25 cellular contexts compared by ENCODE assay signal in genomic region chr17:55654821-55655220, GRCh38.
"Had no signal": no experiment of that assay in that cellular context is flagged by ENCODE, and none has a peak within 500 bp of the region (broad histone marks: within the 10 kb centered on the region; RNA-seq: fewer than 3 reads in every experiment).

No MANE protein-coding gene starts in this region.

- H3K27me3 ChIP-seq: heart left ventricle, left lung, ovary, tibial nerve, upper lobe of left lung had no signal

- H3K4me3 ChIP-seq: heart left ventricle, hepatocyte, left lung, lower lobe of right lung, ovary, smooth muscle cell, tibial nerve, upper lobe of left lung had no signal

- H3K4me1 ChIP-seq: left lung, lower lobe of right lung had no signal

- FAIRE-seq: keratinocyte had no signal

- ATAC-seq: heart left ventricle; left lung; lower lobe of right lung; natural killer cell treated with Interleukin-12 subunit alpha and Interleukin-12 subunit beta and Interleukin-15 and Interleukin-18, amount 100 ng/mL, for 72 hours; right cardiac atrium; stimulated activated memory B cell treated with anti-CD40 and anti-IgM and Interleukin-4, amounts not matched to agents 10 μg/mL and 1 μg/mL and 100 μg/mL, for 72 hours; stimulated activated naive CD8-positive, alpha-beta T cell treated with anti-CD3 and anti-CD28 coated beads, Interleukin-15, amount 100 ng/mL, for 72 hours had no signal

- H3K9me3 ChIP-seq: heart left ventricle, left lung, lower lobe of right lung, ovary, tibial nerve, upper lobe of left lung had no signal

- DNase-seq: heart left ventricle; kidney glomerular epithelial cell; left cardiac atrium; left lung; lower lobe of right lung; mammary epithelial cell; mesendoderm; naive B cell; ovary; retina; right cardiac atrium; stimulated activated CD4-positive, alpha-beta T cell treated with anti-CD3 and anti-CD28 coated beads, Interleukin-1b, Interleukin-23, amount 100 ng/mL, for 48 hours; stimulated activated CD4-positive, alpha-beta T cell treated with anti-CD3 and anti-CD28 coated beads, Interleukin-2, amount 100 ng/mL, for 48 hours; stimulated activated CD4-positive, alpha-beta T cell treated with anti-CD3 and anti-CD28 coated beads, Interleukin-4, amount 100 ng/mL, for 4 hours; stimulated activated CD8-positive, alpha-beta memory T cell treated with anti-CD3 and anti-CD28 coated beads, Interleukin-4, amount 100 ng/mL, for 48 hours; stimulated activated naive CD4-positive, alpha-beta T cell treated with Interleukin-2 at 50 U/mL for 16 hours; stimulated activated naive CD8-positive, alpha-beta T cell treated with anti-CD3 and anti-CD28 coated beads, Interleukin-15, amount 100 ng/mL, for 72 hours; substantia nigra; upper lobe of left lung had no signal

- H3K4me2 ChIP-seq: hepatocyte, smooth muscle cell had no signal

- H3K36me3 ChIP-seq: heart left ventricle, left lung, lower lobe of right lung, ovary, tibial nerve, upper lobe of left lung had no signal

- H3K79me2 ChIP-seq: hepatocyte had no signal

- H2AFZ ChIP-seq: hepatocyte had no signal

- H3K27ac ChIP-seq: heart left ventricle, hepatocyte, left lung, lower lobe of right lung, ovary, tibial nerve, upper lobe of left lung had no signal
